Comparison of ENCODE assay signal across 8 cellular contexts in genomic region chr19:1259206-1259872, GRCh38. TPM values are rescaled to one million over a fixed set of nuclear protein-coding genes. Genes with fewer than 3 reads are reported as not detected.
DNase-seq lines count a peak whose midpoint lies in the region; ATAC-seq and TF ChIP-seq lines count a peak whose summit lies in the region.

No MANE protein-coding gene starts in this region.

- no peaks in the 10 kb centered on the region for H3K27me3 ChIP-seq in mucosa of stomach (ENCODE audit: control insufficient read depth, insufficient read depth, low read length)
- no peaks in the 10 kb centered on the region for H3K27me3 ChIP-seq in tibial nerve

- H3K4me1 ChIP-seq in mucosa of stomach (ENCODE audit: control insufficient read depth, insufficient read depth, low read length) (peaks cover 72% of the 10 kb centered on the region), tibial nerve (peaks cover 0 to 95% (median 70%) of the 10 kb centered on the region in 4 donors)

- WGBS in tibial nerve, 2 donors, result 15 to 16% methylated on average over 14 to 15 of the region's 17 CpGs

- DNase-seq in activated CD4-positive, alpha-beta T cell treated with anti-CD3 and anti-CD28 coated beads for 1 hour, result peak; percentile 56
- DNase-seq in activated CD4-positive, alpha-beta T cell treated with anti-CD3 and anti-CD28 coated beads, Interleukin-2, amount 50 U/mL, for 4 hours, result no peak
- DNase-seq in activated CD4-positive, alpha-beta T cell treated with anti-CD3 and anti-CD28 coated beads for 48 hours, result peak; percentile 78
- peak; percentile 50 for DNase-seq in effector CD4-positive, alpha-beta T cell
- peak in 1 of 2 donors; percentile 43 for DNase-seq in tibial nerve (ENCODE audit: low spot score in 2 of 2)

- TF ChIP-seq EP300 in tibial nerve (IDR thresholded peaks at IDR 0.05), result peak; percentile 35 to 67

- H3K9me3 ChIP-seq in KOPT-K1 (ENCODE audit: insufficient read depth, low read length, poor library complexity, severe bottlenecking) (no peaks in the 10 kb centered on the region), mucosa of stomach (ENCODE audit: control insufficient read depth, low read length) (no peaks in the 10 kb centered on the region), tibial nerve (no peaks in the 10 kb centered on the region)

- peak in 1 of 2 donors; percentile 34 for TF ChIP-seq POLR2A in tibial nerve (IDR thresholded peaks at IDR 0.05)

- H3K9ac ChIP-seq in mucosa of stomach (ENCODE audit: low read length), result peak overlapping the region; percentile 65

- H3K27ac ChIP-seq in KOPT-K1 (ENCODE audit: low read depth, low read length, poor library complexity, severe bottlenecking), result peak overlapping the region; percentile 88
- H3K27ac ChIP-seq in tibial nerve, result peak overlapping the region; percentile 75 to 99 (median 95)

- no peak for TF ChIP-seq CTCF in tibial nerve (IDR thresholded peaks at IDR 0.05)

- ATAC-seq in GM19455 (IDR thresholded peaks at IDR 0.05; ENCODE audit: unreplicated experiment), result no peak

- peaks cover 41% of the 10 kb centered on the region for H3K36me3 ChIP-seq in KOPT-K1 (ENCODE audit: insufficient read depth, low read length)
- H3K36me3 ChIP-seq in mucosa of stomach (ENCODE audit: control insufficient read depth, insufficient read depth, low read length), result peaks cover 31% of the 10 kb centered on the region
- peaks cover 7 to 39% (median 21%) of the 10 kb centered on the region in 3 donors for H3K36me3 ChIP-seq in tibial nerve

- H3K4me3 ChIP-seq in mucosa of stomach (ENCODE audit: low read length) (peak overlapping the region; percentile 12), tibial nerve (peak overlapping the region in 3 of 4 donors; percentile 13 to 25 (median 23))

RNA-seq across cellular contexts. Expression of gene CIRBP, which starts 9.8 kb away (rescaled TPM):
- 100 to 1,000 TPM; 389 to 640 (median 576) TPM for total RNA-seq in tibial nerve

RNA-seq across cellular contexts. Expression of gene MIDN, which starts 11.0 kb away (rescaled TPM):
- total RNA-seq in tibial nerve, result 10 to 100 TPM; 17.4 to 51.9 (median 39.4) TPM

RNA-seq across cellular contexts. Expression of gene FAM174C, which starts 16.0 kb away (rescaled TPM):
- total RNA-seq in tibial nerve, result 10 to 100 TPM; 25.5 to 80.7 (median 52.0) TPM

RNA-seq across cellular contexts. Expression of gene ATP5F1D, which starts 17.8 kb away (rescaled TPM):
- total RNA-seq in tibial nerve, result 100 to 1,000 TPM in 3 of 4 donors, 10 to 100 TPM in 1; 67.5 to 140 (median 127) TPM

RNA-seq across cellular contexts. Expression of gene CBARP, which starts 21.5 kb away (rescaled TPM):
- total RNA-seq in tibial nerve, result 1 to 10 TPM in 2 of 4 donors, under 1 TPM in 2; 0.22 to 3.9 (median 1.4) TPM

Comparison
In these comparisons a context has a peak if more than half of its experiments do, and no peak if none do; other contexts are left out.
1. DNase-seq: peak in activated CD4-positive, alpha-beta T cell treated with anti-CD3 and anti-CD28 coated beads for 1 hour (single experiment), activated CD4-positive, alpha-beta T cell treated with anti-CD3 and anti-CD28 coated beads for 48 hours (single experiment) and effector CD4-positive, alpha-beta T cell (single experiment); none in activated CD4-positive, alpha-beta T cell treated with anti-CD3 and anti-CD28 coated beads, Interleukin-2, amount 50 U/mL, for 4 hours (0 of 2).